1 cellular context compared by ENCODE assay signal in the genomic region with DNA sequence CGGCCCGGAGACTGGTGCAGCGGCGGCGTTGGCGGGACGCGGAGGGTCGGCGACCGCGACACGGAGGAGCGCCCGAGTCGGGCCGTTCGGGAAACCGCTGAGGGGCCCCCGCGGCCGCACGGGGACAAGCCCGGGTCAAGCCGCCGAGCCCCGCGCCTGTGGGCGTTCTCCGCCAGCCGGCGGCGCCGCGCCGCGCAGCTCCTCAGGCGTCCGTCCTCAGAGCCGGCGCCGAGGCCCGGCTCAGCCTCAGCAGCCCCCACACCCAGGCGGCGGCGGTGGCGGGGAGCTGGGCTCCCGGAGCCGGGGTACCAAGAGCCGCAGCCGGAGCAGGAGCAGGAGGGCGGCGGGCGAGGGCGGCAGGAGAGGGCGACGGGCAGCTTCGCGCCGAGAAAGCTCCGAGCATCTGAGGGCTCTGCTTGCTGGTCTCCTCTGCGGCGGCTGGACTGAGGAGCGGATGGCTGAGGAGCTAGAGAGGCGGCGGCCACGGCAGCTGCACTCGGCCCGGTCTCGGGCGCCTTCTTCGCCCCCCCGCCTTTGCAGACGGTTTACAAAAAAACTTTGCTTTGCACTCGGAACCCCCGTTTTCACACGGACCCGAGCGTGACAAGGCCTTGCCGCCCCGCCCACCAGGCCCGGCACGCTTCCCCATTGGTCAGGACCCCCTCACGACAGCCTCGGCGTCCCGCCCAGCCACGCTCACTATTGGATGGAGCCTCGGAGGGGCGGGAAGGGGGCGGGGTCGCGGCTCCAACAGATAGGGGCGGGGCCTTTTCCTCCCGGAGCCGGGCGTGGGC.
TF ChIP-seq lines count a peak whose summit lies in the region.

A gene with protein sequence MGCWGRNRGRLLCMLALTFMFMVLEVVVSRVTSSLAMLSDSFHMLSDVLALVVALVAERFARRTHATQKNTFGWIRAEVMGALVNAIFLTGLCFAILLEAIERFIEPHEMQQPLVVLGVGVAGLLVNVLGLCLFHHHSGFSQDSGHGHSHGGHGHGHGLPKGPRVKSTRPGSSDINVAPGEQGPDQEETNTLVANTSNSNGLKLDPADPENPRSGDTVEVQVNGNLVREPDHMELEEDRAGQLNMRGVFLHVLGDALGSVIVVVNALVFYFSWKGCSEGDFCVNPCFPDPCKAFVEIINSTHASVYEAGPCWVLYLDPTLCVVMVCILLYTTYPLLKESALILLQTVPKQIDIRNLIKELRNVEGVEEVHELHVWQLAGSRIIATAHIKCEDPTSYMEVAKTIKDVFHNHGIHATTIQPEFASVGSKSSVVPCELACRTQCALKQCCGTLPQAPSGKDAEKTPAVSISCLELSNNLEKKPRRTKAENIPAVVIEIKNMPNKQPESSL (minus strand): TSS at position 522 of the 794 bp plus-strand sequence. CDS start 549 bp downstream, outside the sequence.

TF ChIP-seq in K562, 482 proteins besides CTCF, POLR2A, EP300 and RAD21 (continued from another document and continues in another):
- TF ChIP-seq, protein P1, sequence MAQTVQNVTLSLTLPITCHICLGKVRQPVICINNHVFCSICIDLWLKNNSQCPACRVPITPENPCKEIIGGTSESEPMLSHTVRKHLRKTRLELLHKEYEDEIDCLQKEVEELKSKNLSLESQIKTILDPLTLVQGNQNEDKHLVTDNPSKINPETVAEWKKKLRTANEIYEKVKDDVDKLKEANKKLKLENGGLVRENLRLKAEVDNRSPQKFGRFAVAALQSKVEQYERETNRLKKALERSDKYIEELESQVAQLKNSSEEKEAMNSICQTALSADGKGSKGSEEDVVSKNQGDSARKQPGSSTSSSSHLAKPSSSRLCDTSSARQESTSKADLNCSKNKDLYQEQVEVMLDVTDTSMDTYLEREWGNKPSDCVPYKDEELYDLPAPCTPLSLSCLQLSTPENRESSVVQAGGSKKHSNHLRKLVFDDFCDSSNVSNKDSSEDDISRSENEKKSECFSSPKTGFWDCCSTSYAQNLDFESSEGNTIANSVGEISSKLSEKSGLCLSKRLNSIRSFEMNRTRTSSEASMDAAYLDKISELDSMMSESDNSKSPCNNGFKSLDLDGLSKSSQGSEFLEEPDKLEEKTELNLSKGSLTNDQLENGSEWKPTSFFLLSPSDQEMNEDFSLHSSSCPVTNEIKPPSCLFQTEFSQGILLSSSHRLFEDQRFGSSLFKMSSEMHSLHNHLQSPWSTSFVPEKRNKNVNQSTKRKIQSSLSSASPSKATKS (CRISPR knock-in tag; IDR thresholded peaks at IDR 0.05) = no peak
- TF ChIP-seq SNIP1 (IDR thresholded peaks at IDR 0.05; ENCODE audit: low read depth) = no peak
- TF ChIP-seq ZBED1 (IDR thresholded peaks at IDR 0.05) = no peak
- TF ChIP-seq HCFC1 (IDR thresholded peaks at IDR 0.05; ENCODE audit: low read depth, low read length) = no peak
- TF ChIP-seq NR1H2 (CRISPR knock-in tag; IDR thresholded peaks at IDR 0.05) = 0 out of 2 replicates have a peak, but pooled peaks have one; percentile 3
- TF ChIP-seq, protein P2, sequence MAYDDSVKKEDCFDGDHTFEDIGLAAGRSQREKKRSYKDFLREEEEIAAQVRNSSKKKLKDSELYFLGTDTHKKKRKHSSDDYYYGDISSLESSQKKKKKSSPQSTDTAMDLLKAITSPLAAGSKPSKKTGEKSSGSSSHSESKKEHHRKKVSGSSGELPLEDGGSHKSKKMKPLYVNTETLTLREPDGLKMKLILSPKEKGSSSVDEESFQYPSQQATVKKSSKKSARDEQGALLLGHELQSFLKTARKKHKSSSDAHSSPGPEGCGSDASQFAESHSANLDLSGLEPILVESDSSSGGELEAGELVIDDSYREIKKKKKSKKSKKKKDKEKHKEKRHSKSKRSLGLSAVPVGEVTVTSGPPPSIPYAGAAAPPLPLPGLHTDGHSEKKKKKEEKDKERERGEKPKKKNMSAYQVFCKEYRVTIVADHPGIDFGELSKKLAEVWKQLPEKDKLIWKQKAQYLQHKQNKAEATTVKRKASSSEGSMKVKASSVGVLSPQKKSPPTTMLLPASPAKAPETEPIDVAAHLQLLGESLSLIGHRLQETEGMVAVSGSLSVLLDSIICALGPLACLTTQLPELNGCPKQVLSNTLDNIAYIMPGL (CRISPR knock-in tag; IDR thresholded peaks at IDR 0.05) = 0 out of 2 replicates have a peak, but pooled peaks have one; percentile 44
- no peak for TF ChIP-seq TAL1 (IDR thresholded peaks at IDR 0.05)
- TF ChIP-seq, protein P3, sequence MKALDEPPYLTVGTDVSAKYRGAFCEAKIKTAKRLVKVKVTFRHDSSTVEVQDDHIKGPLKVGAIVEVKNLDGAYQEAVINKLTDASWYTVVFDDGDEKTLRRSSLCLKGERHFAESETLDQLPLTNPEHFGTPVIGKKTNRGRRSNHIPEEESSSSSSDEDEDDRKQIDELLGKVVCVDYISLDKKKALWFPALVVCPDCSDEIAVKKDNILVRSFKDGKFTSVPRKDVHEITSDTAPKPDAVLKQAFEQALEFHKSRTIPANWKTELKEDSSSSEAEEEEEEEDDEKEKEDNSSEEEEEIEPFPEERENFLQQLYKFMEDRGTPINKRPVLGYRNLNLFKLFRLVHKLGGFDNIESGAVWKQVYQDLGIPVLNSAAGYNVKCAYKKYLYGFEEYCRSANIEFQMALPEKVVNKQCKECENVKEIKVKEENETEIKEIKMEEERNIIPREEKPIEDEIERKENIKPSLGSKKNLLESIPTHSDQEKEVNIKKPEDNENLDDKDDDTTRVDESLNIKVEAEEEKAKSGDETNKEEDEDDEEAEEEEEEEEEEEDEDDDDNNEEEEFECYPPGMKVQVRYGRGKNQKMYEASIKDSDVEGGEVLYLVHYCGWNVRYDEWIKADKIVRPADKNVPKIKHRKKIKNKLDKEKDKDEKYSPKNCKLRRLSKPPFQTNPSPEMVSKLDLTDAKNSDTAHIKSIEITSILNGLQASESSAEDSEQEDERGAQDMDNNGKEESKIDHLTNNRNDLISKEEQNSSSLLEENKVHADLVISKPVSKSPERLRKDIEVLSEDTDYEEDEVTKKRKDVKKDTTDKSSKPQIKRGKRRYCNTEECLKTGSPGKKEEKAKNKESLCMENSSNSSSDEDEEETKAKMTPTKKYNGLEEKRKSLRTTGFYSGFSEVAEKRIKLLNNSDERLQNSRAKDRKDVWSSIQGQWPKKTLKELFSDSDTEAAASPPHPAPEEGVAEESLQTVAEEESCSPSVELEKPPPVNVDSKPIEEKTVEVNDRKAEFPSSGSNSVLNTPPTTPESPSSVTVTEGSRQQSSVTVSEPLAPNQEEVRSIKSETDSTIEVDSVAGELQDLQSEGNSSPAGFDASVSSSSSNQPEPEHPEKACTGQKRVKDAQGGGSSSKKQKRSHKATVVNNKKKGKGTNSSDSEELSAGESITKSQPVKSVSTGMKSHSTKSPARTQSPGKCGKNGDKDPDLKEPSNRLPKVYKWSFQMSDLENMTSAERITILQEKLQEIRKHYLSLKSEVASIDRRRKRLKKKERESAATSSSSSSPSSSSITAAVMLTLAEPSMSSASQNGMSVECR (CRISPR knock-in tag; IDR thresholded peaks at IDR 0.05) = peak; percentile 62; the same call in 1 of the 2 replicates
- TF ChIP-seq ZNF551 (CRISPR knock-in tag; IDR thresholded peaks at IDR 0.05) = no peak
- TF ChIP-seq CREB1 (IDR thresholded peaks at IDR 0.05) = peak; percentile 90
- TF ChIP-seq CREB1 (CRISPR knock-in tag; IDR thresholded peaks at IDR 0.05) = peak; percentile 83
- peak; percentile 90 for TF ChIP-seq MBD2 (IDR thresholded peaks at IDR 0.05; ENCODE audit: borderline replicate concordance, low read depth)
- no peak for TF ChIP-seq GTF2A2 (tag; IDR thresholded peaks at IDR 0.05)
- TF ChIP-seq ILF3 (IDR thresholded peaks at IDR 0.05; ENCODE audit: borderline replicate concordance) = peak; percentile 50; the same call in 1 of the 2 replicates
- TF ChIP-seq, protein P4, sequence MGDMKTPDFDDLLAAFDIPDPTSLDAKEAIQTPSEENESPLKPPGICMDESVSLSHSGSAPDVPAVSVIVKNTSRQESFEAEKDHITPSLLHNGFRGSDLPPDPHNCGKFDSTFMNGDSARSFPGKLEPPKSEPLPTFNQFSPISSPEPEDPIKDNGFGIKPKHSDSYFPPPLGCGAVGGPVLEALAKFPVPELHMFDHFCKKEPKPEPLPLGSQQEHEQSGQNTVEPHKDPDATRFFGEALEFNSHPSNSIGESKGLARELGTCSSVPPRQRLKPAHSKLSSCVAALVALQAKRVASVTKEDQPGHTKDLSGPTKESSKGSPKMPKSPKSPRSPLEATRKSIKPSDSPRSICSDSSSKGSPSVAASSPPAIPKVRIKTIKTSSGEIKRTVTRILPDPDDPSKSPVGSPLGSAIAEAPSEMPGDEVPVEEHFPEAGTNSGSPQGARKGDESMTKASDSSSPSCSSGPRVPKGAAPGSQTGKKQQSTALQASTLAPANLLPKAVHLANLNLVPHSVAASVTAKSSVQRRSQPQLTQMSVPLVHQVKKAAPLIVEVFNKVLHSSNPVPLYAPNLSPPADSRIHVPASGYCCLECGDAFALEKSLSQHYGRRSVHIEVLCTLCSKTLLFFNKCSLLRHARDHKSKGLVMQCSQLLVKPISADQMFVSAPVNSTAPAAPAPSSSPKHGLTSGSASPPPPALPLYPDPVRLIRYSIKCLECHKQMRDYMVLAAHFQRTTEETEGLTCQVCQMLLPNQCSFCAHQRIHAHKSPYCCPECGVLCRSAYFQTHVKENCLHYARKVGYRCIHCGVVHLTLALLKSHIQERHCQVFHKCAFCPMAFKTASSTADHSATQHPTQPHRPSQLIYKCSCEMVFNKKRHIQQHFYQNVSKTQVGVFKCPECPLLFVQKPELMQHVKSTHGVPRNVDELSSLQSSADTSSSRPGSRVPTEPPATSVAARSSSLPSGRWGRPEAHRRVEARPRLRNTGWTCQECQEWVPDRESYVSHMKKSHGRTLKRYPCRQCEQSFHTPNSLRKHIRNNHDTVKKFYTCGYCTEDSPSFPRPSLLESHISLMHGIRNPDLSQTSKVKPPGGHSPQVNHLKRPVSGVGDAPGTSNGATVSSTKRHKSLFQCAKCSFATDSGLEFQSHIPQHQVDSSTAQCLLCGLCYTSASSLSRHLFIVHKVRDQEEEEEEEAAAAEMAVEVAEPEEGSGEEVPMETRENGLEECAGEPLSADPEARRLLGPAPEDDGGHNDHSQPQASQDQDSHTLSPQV (IDR thresholded peaks at IDR 0.05) = no peak; the same call in 1 of the 2 replicates
- no peak for TF ChIP-seq BACH1 (tag; IDR thresholded peaks at IDR 0.05)
- no peak for TF ChIP-seq NELFE (IDR thresholded peaks at IDR 0.05; ENCODE audit: insufficient read depth, insufficient read length)
- no peak for TF ChIP-seq SRSF9 (IDR thresholded peaks at IDR 0.05; ENCODE audit: borderline replicate concordance, low read depth, low read length)
- no peak for TF ChIP-seq POU5F1 (IDR thresholded peaks at IDR 0.05; ENCODE audit: borderline replicate concordance, low read depth, low read length, partially characterized antibody)
- TF ChIP-seq, protein P5, sequence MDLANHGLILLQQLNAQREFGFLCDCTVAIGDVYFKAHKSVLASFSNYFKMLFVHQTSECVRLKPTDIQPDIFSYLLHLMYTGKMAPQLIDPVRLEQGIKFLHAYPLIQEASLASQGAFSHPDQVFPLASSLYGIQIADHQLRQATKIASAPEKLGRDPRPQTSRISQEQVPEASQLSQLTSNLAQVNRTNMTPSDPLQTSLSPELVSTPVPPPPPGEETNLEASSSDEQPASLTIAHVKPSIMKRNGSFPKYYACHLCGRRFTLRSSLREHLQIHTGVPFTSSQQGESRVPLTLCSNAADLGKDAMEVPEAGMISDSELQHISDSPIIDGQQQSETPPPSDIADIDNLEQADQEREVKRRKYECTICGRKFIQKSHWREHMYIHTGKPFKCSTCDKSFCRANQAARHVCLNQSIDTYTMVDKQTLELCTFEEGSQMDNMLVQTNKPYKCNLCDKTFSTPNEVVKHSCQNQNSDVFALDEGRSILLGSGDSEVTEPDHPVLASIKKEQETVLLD (IDR thresholded peaks at IDR 0.05) = no peak
- TF ChIP-seq, protein P6, sequence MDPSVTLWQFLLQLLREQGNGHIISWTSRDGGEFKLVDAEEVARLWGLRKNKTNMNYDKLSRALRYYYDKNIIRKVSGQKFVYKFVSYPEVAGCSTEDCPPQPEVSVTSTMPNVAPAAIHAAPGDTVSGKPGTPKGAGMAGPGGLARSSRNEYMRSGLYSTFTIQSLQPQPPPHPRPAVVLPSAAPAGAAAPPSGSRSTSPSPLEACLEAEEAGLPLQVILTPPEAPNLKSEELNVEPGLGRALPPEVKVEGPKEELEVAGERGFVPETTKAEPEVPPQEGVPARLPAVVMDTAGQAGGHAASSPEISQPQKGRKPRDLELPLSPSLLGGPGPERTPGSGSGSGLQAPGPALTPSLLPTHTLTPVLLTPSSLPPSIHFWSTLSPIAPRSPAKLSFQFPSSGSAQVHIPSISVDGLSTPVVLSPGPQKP (CRISPR knock-in tag; IDR thresholded peaks at IDR 0.05) = no peak; the same call in 1 of the 2 replicates
- TF ChIP-seq, protein P7, sequence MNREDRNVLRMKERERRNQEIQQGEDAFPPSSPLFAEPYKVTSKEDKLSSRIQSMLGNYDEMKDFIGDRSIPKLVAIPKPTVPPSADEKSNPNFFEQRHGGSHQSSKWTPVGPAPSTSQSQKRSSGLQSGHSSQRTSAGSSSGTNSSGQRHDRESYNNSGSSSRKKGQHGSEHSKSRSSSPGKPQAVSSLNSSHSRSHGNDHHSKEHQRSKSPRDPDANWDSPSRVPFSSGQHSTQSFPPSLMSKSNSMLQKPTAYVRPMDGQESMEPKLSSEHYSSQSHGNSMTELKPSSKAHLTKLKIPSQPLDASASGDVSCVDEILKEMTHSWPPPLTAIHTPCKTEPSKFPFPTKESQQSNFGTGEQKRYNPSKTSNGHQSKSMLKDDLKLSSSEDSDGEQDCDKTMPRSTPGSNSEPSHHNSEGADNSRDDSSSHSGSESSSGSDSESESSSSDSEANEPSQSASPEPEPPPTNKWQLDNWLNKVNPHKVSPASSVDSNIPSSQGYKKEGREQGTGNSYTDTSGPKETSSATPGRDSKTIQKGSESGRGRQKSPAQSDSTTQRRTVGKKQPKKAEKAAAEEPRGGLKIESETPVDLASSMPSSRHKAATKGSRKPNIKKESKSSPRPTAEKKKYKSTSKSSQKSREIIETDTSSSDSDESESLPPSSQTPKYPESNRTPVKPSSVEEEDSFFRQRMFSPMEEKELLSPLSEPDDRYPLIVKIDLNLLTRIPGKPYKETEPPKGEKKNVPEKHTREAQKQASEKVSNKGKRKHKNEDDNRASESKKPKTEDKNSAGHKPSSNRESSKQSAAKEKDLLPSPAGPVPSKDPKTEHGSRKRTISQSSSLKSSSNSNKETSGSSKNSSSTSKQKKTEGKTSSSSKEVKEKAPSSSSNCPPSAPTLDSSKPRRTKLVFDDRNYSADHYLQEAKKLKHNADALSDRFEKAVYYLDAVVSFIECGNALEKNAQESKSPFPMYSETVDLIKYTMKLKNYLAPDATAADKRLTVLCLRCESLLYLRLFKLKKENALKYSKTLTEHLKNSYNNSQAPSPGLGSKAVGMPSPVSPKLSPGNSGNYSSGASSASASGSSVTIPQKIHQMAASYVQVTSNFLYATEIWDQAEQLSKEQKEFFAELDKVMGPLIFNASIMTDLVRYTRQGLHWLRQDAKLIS (CRISPR knock-in tag; IDR thresholded peaks at IDR 0.05) = no peak
- TF ChIP-seq, protein P8, sequence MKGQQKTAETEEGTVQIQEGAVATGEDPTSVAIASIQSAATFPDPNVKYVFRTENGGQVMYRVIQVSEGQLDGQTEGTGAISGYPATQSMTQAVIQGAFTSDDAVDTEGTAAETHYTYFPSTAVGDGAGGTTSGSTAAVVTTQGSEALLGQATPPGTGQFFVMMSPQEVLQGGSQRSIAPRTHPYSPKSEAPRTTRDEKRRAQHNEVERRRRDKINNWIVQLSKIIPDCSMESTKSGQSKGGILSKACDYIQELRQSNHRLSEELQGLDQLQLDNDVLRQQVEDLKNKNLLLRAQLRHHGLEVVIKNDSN (CRISPR knock-in tag; IDR thresholded peaks at IDR 0.05) = no peak
- TF ChIP-seq, protein P9, sequence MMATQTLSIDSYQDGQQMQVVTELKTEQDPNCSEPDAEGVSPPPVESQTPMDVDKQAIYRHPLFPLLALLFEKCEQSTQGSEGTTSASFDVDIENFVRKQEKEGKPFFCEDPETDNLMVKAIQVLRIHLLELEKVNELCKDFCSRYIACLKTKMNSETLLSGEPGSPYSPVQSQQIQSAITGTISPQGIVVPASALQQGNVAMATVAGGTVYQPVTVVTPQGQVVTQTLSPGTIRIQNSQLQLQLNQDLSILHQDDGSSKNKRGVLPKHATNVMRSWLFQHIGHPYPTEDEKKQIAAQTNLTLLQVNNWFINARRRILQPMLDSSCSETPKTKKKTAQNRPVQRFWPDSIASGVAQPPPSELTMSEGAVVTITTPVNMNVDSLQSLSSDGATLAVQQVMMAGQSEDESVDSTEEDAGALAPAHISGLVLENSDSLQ (IDR thresholded peaks at IDR 0.05) = peak; percentile 32; the same call in 1 of the 2 replicates
